In the genomic region with DNA sequence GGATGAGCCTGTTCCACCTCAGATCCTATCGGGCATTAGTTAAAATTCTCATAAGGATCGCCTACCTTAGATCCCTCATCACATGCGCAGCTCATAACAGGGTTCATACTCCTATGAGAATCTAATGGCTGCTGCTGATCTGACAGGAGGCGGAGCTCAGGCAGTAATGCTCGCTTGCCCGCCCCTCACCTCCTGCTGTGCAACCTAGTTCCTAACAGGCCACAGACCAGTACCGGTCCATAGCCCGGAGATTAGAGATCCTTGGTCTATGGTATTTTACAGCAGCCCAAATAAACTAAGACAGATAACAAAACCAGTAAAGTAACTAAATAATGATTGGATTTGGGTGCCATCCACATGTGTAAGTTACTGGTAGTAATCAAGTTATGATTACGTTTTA, we compare ENCODE assay signal across 26 cellular contexts. TPM values are rescaled to one million over a fixed set of nuclear protein-coding genes. Genes with fewer than 3 reads are reported as not detected.
DNase-seq lines count a peak whose midpoint lies in the region; ATAC-seq and TF ChIP-seq lines count a peak whose summit lies in the region.
"Had no signal": no experiment of that assay in that cellular context is flagged by ENCODE, and none has a peak within 500 bp of the region (broad histone marks: within the 10 kb centered on the region; RNA-seq: fewer than 3 reads in every experiment).

No MANE protein-coding gene starts in this region.

- TF ChIP-seq CTCF in Panc1 (IDR thresholded peaks at IDR 0.05) = no peak
- no peak for TF ChIP-seq CTCF in endodermal cell (conservative IDR thresholded peaks at IDR 0.05)
- no peak for TF ChIP-seq CTCF in uterus (IDR thresholded peaks at IDR 0.05)
- no peak for TF ChIP-seq CTCF in Caco-2 (IDR thresholded peaks at IDR 0.05; ENCODE audit: insufficient read depth in 1 of 2, low read depth in 1 of 2, low read length in 1 of 2, severe bottlenecking in 1 of 2, unreplicated experiment in 1 of 2)

- 87 to 91% methylated on average over 7 to 9 of the region's 9 CpGs for WGBS in endodermal cell (ENCODE audit: insufficient coverage in 1 of 2, insufficient read length in 1 of 2), 2 experiments

- H3K4me1 ChIP-seq in CD4-positive, CD25-positive, alpha-beta regulatory T cell (ENCODE audit: control insufficient read depth, insufficient read depth, low read length, poor library complexity, severe bottlenecking) = peaks cover 32% of the 10 kb centered on the region
- no peaks in the 10 kb centered on the region; the same call in 1 of the 2 replicates for H3K4me1 ChIP-seq in Panc1 (ENCODE audit: control insufficient read depth, insufficient read depth, low read length)
- peaks cover 7% of the 10 kb centered on the region for H3K4me1 ChIP-seq in endodermal cell (ENCODE audit: control insufficient read depth, insufficient read depth, low read length)
- no peaks in the 10 kb centered on the region for H3K4me1 ChIP-seq in uterus
- no peaks in the 10 kb centered on the region for H3K4me1 ChIP-seq in Caco-2
- peaks cover 9% of the 10 kb centered on the region; the same call in 1 of the 2 replicates for H3K4me1 ChIP-seq in Karpas-422 (ENCODE audit: low read length)

- no peak overlapping the region for H3K9ac ChIP-seq in endodermal cell (ENCODE audit: extremely low read depth, low read length, poor library complexity, severe bottlenecking)
- no peak overlapping the region for H3K9ac ChIP-seq in Karpas-422 (ENCODE audit: low read length)

- H3K36me3 Mint-ChIP-seq in CD4-positive, CD25-positive, alpha-beta regulatory T cell = peaks cover 9% of the 10 kb centered on the region
- H3K36me3 Mint-ChIP-seq in endodermal cell (ENCODE audit: low read depth) (peaks cover 22% of the 10 kb centered on the region), Caco-2 (ENCODE audit: insufficient read depth, unreplicated experiment) (peaks cover 27% of the 10 kb centered on the region)

- H3K79me2 ChIP-seq in Karpas-422 (ENCODE audit: low read length) = peaks cover 96% of the 10 kb centered on the region

- no peaks in the 10 kb centered on the region for H3K27me3 ChIP-seq in CD4-positive, CD25-positive, alpha-beta regulatory T cell (ENCODE audit: control insufficient read depth, insufficient read depth, low read length)
- no peaks in the 10 kb centered on the region for H3K27me3 ChIP-seq in Panc1 (ENCODE audit: control insufficient read depth, insufficient read depth, low read length)
- no peaks in the 10 kb centered on the region for H3K27me3 ChIP-seq in endodermal cell (ENCODE audit: control insufficient read depth, insufficient read depth, low read length, poor library complexity, severe bottlenecking)
- H3K27me3 ChIP-seq in uterus = no peaks in the 10 kb centered on the region
- H3K27me3 ChIP-seq in Caco-2 (replicated peaks; ENCODE audit: control insufficient read depth, insufficient read depth, low read length) = no peaks in the 10 kb centered on the region
- H3K27me3 ChIP-seq in Karpas-422 (ENCODE audit: low read length) = no peaks in the 10 kb centered on the region
- H3K27me3 ChIP-seq: MG63 had no signal

- H3K9me3 ChIP-seq in CD4-positive, CD25-positive, alpha-beta regulatory T cell (ENCODE audit: control insufficient read depth in 2 of 2, low read length in 2 of 2) = no peaks in the 10 kb centered on the region
- H3K9me3 ChIP-seq in Panc1 (ENCODE audit: control insufficient read depth, insufficient read depth, low read depth, low read length) (no peaks in the 10 kb centered on the region), endodermal cell (ENCODE audit: control insufficient read depth, low read length) (no peaks in the 10 kb centered on the region), uterus (no peaks in the 10 kb centered on the region), Caco-2 (no peaks in the 10 kb centered on the region), Karpas-422 (ENCODE audit: low read length) (no peaks in the 10 kb centered on the region)
- H3K9me3 ChIP-seq: HAP-1, MG63 had no signal

- no peak overlapping the region for H2AFZ ChIP-seq in Karpas-422 (ENCODE audit: low read length)
- H2AFZ ChIP-seq: PC-9 had no signal

- TF ChIP-seq POLR2A in uterus (IDR thresholded peaks at IDR 0.05) = no peak

- H4K20me1 ChIP-seq in Karpas-422 (ENCODE audit: insufficient read depth, low read depth, low read length) = peaks cover 20% of the 10 kb centered on the region; the same call in 1 of the 2 replicates

- intact Hi-C loops in Panc1 (cut with micrococcal nuclease; ENCODE audit: unreplicated experiment) = no loop called here
- intact Hi-C loops in uterus (cut with DNase I; ENCODE audit: low total_unique reads) = no loop called here
- intact Hi-C loops in Caco-2 (cut with micrococcal nuclease; ENCODE audit: unreplicated experiment) = no loop called here

- H3K4me2 ChIP-seq in Karpas-422 (ENCODE audit: low read depth, low read length, poor library complexity, severe bottlenecking) = no peak overlapping the region
- H3K4me2 ChIP-seq: PC-9 had no signal

- CTCF ChIA-PET in Panc1 (lab: Charles Lee) = no interaction called here
- CTCF ChIA-PET in Caco-2 (lab: Charles Lee) = no interaction called here

- peak overlapping the region in 1 of 3 donors; percentile 60 for H3K27ac Mint-ChIP-seq in CD4-positive, CD25-positive, alpha-beta regulatory T cell
- H3K27ac Mint-ChIP-seq in endodermal cell = no peak overlapping the region
- no peak overlapping the region for H3K27ac Mint-ChIP-seq in Caco-2 (ENCODE audit: unreplicated experiment)

- peaks cover 8% of the 10 kb centered on the region for H3K36me3 ChIP-seq in CD4-positive, CD25-positive, alpha-beta regulatory T cell (ENCODE audit: control insufficient read depth, insufficient read depth, low read length)
- H3K36me3 ChIP-seq in Panc1 (ENCODE audit: control insufficient read depth, insufficient read depth, low read length) (no peaks in the 10 kb centered on the region), endodermal cell (ENCODE audit: control insufficient read depth, insufficient read depth, low read length) (peaks cover 28% of the 10 kb centered on the region), uterus (no peaks in the 10 kb centered on the region), Caco-2 (ENCODE audit: control insufficient read depth, insufficient read depth, low read length) (no peaks in the 10 kb centered on the region; the same call in none of the 2 replicates), Karpas-422 (ENCODE audit: insufficient read depth, low read length) (peaks cover 14% of the 10 kb centered on the region; the same call in 1 of the 2 replicates)
- H3K36me3 ChIP-seq: HAP-1 had no signal

- peak overlapping the region; percentile 9 for H3K4me3 ChIP-seq in CD4-positive, CD25-positive, alpha-beta regulatory T cell (ENCODE audit: low read depth, low read length)
- no peak overlapping the region for H3K4me3 ChIP-seq in Panc1 (ENCODE audit: low read depth in 2 of 2, low read length in 2 of 2)
- H3K4me3 ChIP-seq in endodermal cell (ENCODE audit: low read length) = no peak overlapping the region
- H3K4me3 ChIP-seq in uterus = no peak overlapping the region
- H3K4me3 ChIP-seq in Caco-2 (ENCODE audit: low read depth, low read length) = no peak overlapping the region
- H3K4me3 ChIP-seq in Karpas-422 (ENCODE audit: low read length) = no peak overlapping the region
- H3K4me3 ChIP-seq: HAP-1, MG63, PC-9 had no signal

- in situ Hi-C loops in Panc1 (cut with HindIII; ENCODE audit: low pct_unique_long_range_greater_than_20kb, low sequenced_read_pairs) = no loop called here

- no peak overlapping the region for H3K4me3 Mint-ChIP-seq in CD4-positive, CD25-positive, alpha-beta regulatory T cell
- H3K4me3 Mint-ChIP-seq in endodermal cell (no peak overlapping the region), Caco-2 (ENCODE audit: unreplicated experiment) (no peak overlapping the region)

- H3K9me2 ChIP-seq in Karpas-422 (replicated peaks; ENCODE audit: insufficient read depth, low read length) = no peaks in the 10 kb centered on the region

- ATAC-seq in CD4-positive, CD25-positive, alpha-beta regulatory T cell (ENCODE audit: low read depth in 2 of 2) = no peak
- peak; percentile 28; the same call in 1 of the 2 replicates for ATAC-seq in Panc1

- peaks cover 21 to 46% (median 42%) of the 10 kb centered on the region in 4 donors for H3K4me1 Mint-ChIP-seq in CD4-positive, CD25-positive, alpha-beta regulatory T cell
- H3K4me1 Mint-ChIP-seq in endodermal cell (peaks cover 3% of the 10 kb centered on the region), Caco-2 (ENCODE audit: low read depth, unreplicated experiment) (peaks cover 11% of the 10 kb centered on the region)

- no peak overlapping the region for H3K27ac ChIP-seq in CD4-positive, CD25-positive, alpha-beta regulatory T cell (ENCODE audit: insufficient read depth, low read length, poor library complexity, severe bottlenecking)
- H3K27ac ChIP-seq in Panc1 (ENCODE audit: low read length) (no peak overlapping the region), endodermal cell (ENCODE audit: low read depth, low read length) (no peak overlapping the region), uterus (no peak overlapping the region), Karpas-422 (ENCODE audit: low read length) (no peak overlapping the region)
- H3K27ac ChIP-seq: PC-9 had no signal

- POLR2A ChIA-PET in Panc1 (lab: Charles Lee) (no interaction called here), Caco-2 (lab: Charles Lee) (interaction anchor here (1.4 kb wide), 1 partner anchor 17 kb away, joined by 3 read pairs; the partner anchor contains the start of gene GOLPH3)

- DNase-seq in CD4-positive, CD25-positive, alpha-beta regulatory T cell = no peak
- DNase-seq in Daoy (ENCODE audit: low read depth) (peak; percentile 3), Panc1 (ENCODE audit: low read depth, low spot score) (no peak), endodermal cell (peak; percentile 73), uterus (no peak), Caco-2 (no peak), NCI-H2196 (lab: John Stamatoyannopoulos, UW; ENCODE audit: unreplicated experiment) (no peak), Karpas-422 (no peak)
- DNase-seq: C1 segment of cervical spinal cord; Calu3; CD8-positive, alpha-beta memory T cell; DMS79 treated with DMSO at 0.1 percent for 48 hours; KBM-7; MG63; NCI-H1105 treated with DMSO at 0.1 percent for 48 hours; NCI-H146; NCI-H1930; NCI-H2107; NCI-H446; NCI-H524 treated with DMSO at 0.1 percent for 48 hours; NCI-H774; NK-92 treated with Interleukin-12 subunit alpha and Interleukin-12 subunit beta, amount 100 ng/mL, for 24 hours; PC-9; RPMI8226; SHP77 had no signal

- no TSS peak for BruUV-seq in Panc1 (replicated peaks; lab: Mats Ljungman, UMichigan)
- BruUV-seq in Caco-2 (replicated peaks; lab: Mats Ljungman, UMichigan) = no TSS peak

- H3K27me3 Mint-ChIP-seq in CD4-positive, CD25-positive, alpha-beta regulatory T cell = no peaks in the 10 kb centered on the region
- H3K27me3 Mint-ChIP-seq in endodermal cell (ENCODE audit: insufficient read depth) (no peaks in the 10 kb centered on the region), Caco-2 (ENCODE audit: insufficient read depth, unreplicated experiment) (no peaks in the 10 kb centered on the region)
- H3K27me3 Mint-ChIP-seq: CD8-positive, alpha-beta memory T cell had no signal

- no peaks in the 10 kb centered on the region for H3K9me3 Mint-ChIP-seq in CD4-positive, CD25-positive, alpha-beta regulatory T cell
- peaks cover 3% of the 10 kb centered on the region for H3K9me3 Mint-ChIP-seq in endodermal cell
- no peaks in the 10 kb centered on the region for H3K9me3 Mint-ChIP-seq in Caco-2 (ENCODE audit: unreplicated experiment)
- H3K9me3 Mint-ChIP-seq: CD8-positive, alpha-beta memory T cell had no signal

RNA-seq across cellular contexts. Expression of gene GOLPH3, which starts 17.5 kb away (rescaled TPM):
- total RNA-seq in CD4-positive, CD25-positive, alpha-beta regulatory T cell = 66.8 TPM
- 100 to 1,000 TPM; 108 to 130 (median 116) TPM for polyA plus RNA-seq in CD4-positive, CD25-positive, alpha-beta regulatory T cell
- total RNA-seq in Daoy (2014; rRNA removed; shearing (Covaris generic)) = 54.3 and 54.7 TPM in 2 replicates
- total RNA-seq in Panc1 (2021; ENCODE audit: unreplicated experiment) (89.7 TPM), endodermal cell (10 to 100 TPM; 89.4 to 90.7 TPM), uterus (10 to 100 TPM; 31.8 to 93.7 (median 69.0) TPM), Caco-2 (2022) (107 and 122 TPM in 2 replicates)
- polyA plus RNA-seq in Panc1 (2012; ENCODE audit: insufficient read length) = 75.2 TPM
- 68.2 TPM for polyA plus RNA-seq in endodermal cell (2013, experiment 1 of 2)
- 64.9 TPM for polyA plus RNA-seq in endodermal cell (2013, experiment 2 of 2)
- 54.4 and 78.1 TPM in 2 replicates for total RNA-seq in Karpas-422 (2014; rRNA removed; shearing (Covaris generic); ENCODE audit: low replicate concordance)

Comparison
In these comparisons a context has a peak if more than half of its experiments do, and no peak if none do; other contexts are left out.
1. DNase-seq: peak in Daoy (single experiment) and endodermal cell (single experiment); none in CD4-positive, CD25-positive, alpha-beta regulatory T cell (0 of 3), Panc1 (single experiment), uterus (0 of 2), Caco-2 (0 of 2), NCI-H2196 (single experiment) and Karpas-422 (single experiment).